8 cellular contexts compared by ENCODE assay signal in the genomic region with DNA sequence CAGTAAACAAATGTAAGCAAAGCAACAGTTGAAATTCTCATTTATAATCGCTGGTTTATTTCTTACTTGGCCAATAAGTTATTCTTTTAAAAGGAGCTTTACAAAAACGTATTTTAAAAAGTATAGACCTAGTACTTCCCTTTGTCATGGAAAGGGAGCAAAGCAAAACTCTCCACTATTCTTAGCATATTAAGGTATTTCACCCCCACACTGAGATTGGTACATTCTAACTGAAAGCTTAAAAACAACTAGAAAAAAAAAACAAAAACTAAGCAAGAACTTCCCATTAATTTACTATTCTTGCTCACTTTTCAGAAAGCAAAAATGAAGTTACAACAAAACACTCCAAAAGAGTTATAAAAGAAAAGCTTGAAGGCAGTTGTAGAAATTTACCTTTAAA. TPM values are rescaled to one million over a fixed set of nuclear protein-coding genes. Genes with fewer than 3 reads are reported as not detected.
DNase-seq lines count a peak whose midpoint lies in the region; FAIRE-seq and TF ChIP-seq lines count a peak whose summit lies in the region.

No MANE protein-coding gene starts in this region.

- peaks cover 8% of the 10 kb centered on the region for H3F3A ChIP-seq in neural cell (ENCODE audit: insufficient read depth, low read length, poor library complexity, severe bottlenecking)

- H3K4me3 ChIP-seq in NB4 (ENCODE audit: low read depth, low read length): peak overlapping the region; percentile 100
- H3K4me3 ChIP-seq in effector memory CD4-positive, alpha-beta T cell (ENCODE audit: insufficient read depth, low read depth, low read length, poor library complexity, severe bottlenecking): peak overlapping the region; percentile 85
- peak overlapping the region; percentile 96 for H3K4me3 ChIP-seq in neural cell (ENCODE audit: low read length)

- no peaks in the 10 kb centered on the region for H3K36me3 ChIP-seq in effector memory CD4-positive, alpha-beta T cell (ENCODE audit: control insufficient read depth, insufficient read depth, low read length)
- no peaks in the 10 kb centered on the region for H3K36me3 ChIP-seq in neural cell (ENCODE audit: insufficient read depth, low read length)

- H2AFZ ChIP-seq in neural cell (ENCODE audit: low read depth, low read length): no peak overlapping the region

- DNase-seq in CD1c-positive myeloid dendritic cell (ENCODE audit: extremely low spot score) (peak; percentile 15), NB4 (ENCODE audit: low read depth) (no peak), SW 1271 (lab: John Stamatoyannopoulos, UW) (no peak), cerebellar nuclear complex (lab: John Stamatoyannopoulos, UW) (no peak), H54 (ENCODE audit: insufficient read length, low spot score) (no peak), H4 (ENCODE audit: low spot score) (no peak)
- DNase-seq in effector memory CD4-positive, alpha-beta T cell: no peak

- FAIRE-seq in H54 (lab: Jason Lieb, UNC): no peak

- H3K9me2 ChIP-seq in neural cell (ENCODE audit: insufficient read depth, low read length): no peaks in the 10 kb centered on the region

- TF ChIP-seq POLR2A in NB4 (IDR thresholded peaks at IDR 0.05; ENCODE audit: extremely low read depth, insufficient read length) (no peak), H54 (IDR thresholded peaks at IDR 0.05; ENCODE audit: low read depth, low read length) (no peak)

- TF ChIP-seq EP300 in neural cell (conservative IDR thresholded peaks at IDR 0.05; ENCODE audit: poor library complexity, severe bottlenecking): no peak

- H3K4me2 ChIP-seq in neural cell (ENCODE audit: low read length): peak overlapping the region; percentile 76

- peaks cover 23% of the 10 kb centered on the region for H3K79me2 ChIP-seq in neural cell (replicated peaks; ENCODE audit: insufficient read depth, low read length)

- no peaks in the 10 kb centered on the region for H3K9me3 ChIP-seq in effector memory CD4-positive, alpha-beta T cell (ENCODE audit: control insufficient read depth, low read length)
- no peaks in the 10 kb centered on the region for H3K9me3 ChIP-seq in neural cell (ENCODE audit: low read length)

- peak overlapping the region; percentile 93 for H3K9ac ChIP-seq in neural cell (ENCODE audit: low read length)

- TF ChIP-seq CTCF in NB4 (IDR thresholded peaks at IDR 0.05; ENCODE audit: low read depth, low read length): no peak
- no peak for TF ChIP-seq CTCF in neural cell (IDR thresholded peaks at IDR 0.05; ENCODE audit: poor library complexity, severe bottlenecking)

- H4K20me1 ChIP-seq in neural cell (ENCODE audit: insufficient read depth): no peaks in the 10 kb centered on the region

- H3K27me3 ChIP-seq in effector memory CD4-positive, alpha-beta T cell (replicated peaks; ENCODE audit: control insufficient read depth, insufficient read depth, low read length, poor library complexity, severe bottlenecking): no peaks in the 10 kb centered on the region
- H3K27me3 ChIP-seq in neural cell (ENCODE audit: insufficient read depth, low read depth, low read length): no peaks in the 10 kb centered on the region

- H3K27ac ChIP-seq in effector memory CD4-positive, alpha-beta T cell (ENCODE audit: insufficient read depth, low read length, poor library complexity, severe bottlenecking): peak overlapping the region; percentile 98
- H3K27ac ChIP-seq in neural cell (ENCODE audit: low read length): no peak overlapping the region

- TF ChIP-seq RAD21 in neural cell (conservative IDR thresholded peaks at IDR 0.05): no peak

- H3K4me1 ChIP-seq in effector memory CD4-positive, alpha-beta T cell (ENCODE audit: control insufficient read depth, insufficient read depth, low read length, poor library complexity, severe bottlenecking): peaks cover 16% of the 10 kb centered on the region

TF ChIP-seq in neural cell, 6 proteins besides CTCF, POLR2A, EP300 and RAD21:
- TF ChIP-seq POLR2AphosphoS5 (IDR thresholded peaks at IDR 0.05) (no peak), TAF1 (IDR thresholded peaks at IDR 0.05; ENCODE audit: low read depth) (no peak), EZH2 (IDR thresholded peaks at IDR 0.05; ENCODE audit: borderline replicate concordance, insufficient read depth, low read length, poor library complexity, severe bottlenecking) (no peak), MXI1 (conservative IDR thresholded peaks at IDR 0.05; ENCODE audit: poor library complexity, severe bottlenecking) (no peak), SMC3 (conservative IDR thresholded peaks at IDR 0.05; ENCODE audit: poor library complexity) (no peak)
- TF ChIP-seq, protein P1, sequence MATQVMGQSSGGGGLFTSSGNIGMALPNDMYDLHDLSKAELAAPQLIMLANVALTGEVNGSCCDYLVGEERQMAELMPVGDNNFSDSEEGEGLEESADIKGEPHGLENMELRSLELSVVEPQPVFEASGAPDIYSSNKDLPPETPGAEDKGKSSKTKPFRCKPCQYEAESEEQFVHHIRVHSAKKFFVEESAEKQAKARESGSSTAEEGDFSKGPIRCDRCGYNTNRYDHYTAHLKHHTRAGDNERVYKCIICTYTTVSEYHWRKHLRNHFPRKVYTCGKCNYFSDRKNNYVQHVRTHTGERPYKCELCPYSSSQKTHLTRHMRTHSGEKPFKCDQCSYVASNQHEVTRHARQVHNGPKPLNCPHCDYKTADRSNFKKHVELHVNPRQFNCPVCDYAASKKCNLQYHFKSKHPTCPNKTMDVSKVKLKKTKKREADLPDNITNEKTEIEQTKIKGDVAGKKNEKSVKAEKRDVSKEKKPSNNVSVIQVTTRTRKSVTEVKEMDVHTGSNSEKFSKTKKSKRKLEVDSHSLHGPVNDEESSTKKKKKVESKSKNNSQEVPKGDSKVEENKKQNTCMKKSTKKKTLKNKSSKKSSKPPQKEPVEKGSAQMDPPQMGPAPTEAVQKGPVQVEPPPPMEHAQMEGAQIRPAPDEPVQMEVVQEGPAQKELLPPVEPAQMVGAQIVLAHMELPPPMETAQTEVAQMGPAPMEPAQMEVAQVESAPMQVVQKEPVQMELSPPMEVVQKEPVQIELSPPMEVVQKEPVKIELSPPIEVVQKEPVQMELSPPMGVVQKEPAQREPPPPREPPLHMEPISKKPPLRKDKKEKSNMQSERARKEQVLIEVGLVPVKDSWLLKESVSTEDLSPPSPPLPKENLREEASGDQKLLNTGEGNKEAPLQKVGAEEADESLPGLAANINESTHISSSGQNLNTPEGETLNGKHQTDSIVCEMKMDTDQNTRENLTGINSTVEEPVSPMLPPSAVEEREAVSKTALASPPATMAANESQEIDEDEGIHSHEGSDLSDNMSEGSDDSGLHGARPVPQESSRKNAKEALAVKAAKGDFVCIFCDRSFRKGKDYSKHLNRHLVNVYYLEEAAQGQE (IDR thresholded peaks at IDR 0.05; ENCODE audit: borderline replicate concordance): no peak

RNA-seq across cellular contexts. Expression of gene ATG3, which starts 1.4 kb away (rescaled TPM):
- 37.1 and 49.3 TPM in 2 replicates for polyA plus RNA-seq in neural cell
- polyA minus RNA-seq in neural cell: 43.4 and 45.8 TPM in 2 replicates
- 57.4 and 74.9 TPM in 2 replicates for total RNA-seq in H4 (2014; rRNA removed; shearing (Covaris generic))

RNA-seq across cellular contexts. Expression of gene SLC35A5, which starts 1.5 kb away (rescaled TPM):
- 79.0 and 100 TPM in 2 replicates for polyA plus RNA-seq in neural cell
- polyA minus RNA-seq in neural cell: 86.2 and 88.6 TPM in 2 replicates
- total RNA-seq in H4 (2014; rRNA removed; shearing (Covaris generic)): 40.4 and 44.3 TPM in 2 replicates
